1 cellular context compared by ENCODE assay signal in genomic region chr2:75865702-75866101, GRCh38.
TF ChIP-seq lines count a peak whose summit lies in the region.

No MANE protein-coding gene starts in this region.

TF ChIP-seq in HepG2, 621 proteins besides CTCF, POLR2A, EP300 and RAD21 (continues in another document):
- TF ChIP-seq ARID5B (CRISPR knock-in tag; IDR thresholded peaks at IDR 0.05) = peak; percentile 44; the same call in 1 of the 2 replicates
- TF ChIP-seq SSRP1 (CRISPR knock-in tag; IDR thresholded peaks at IDR 0.05) = no peak
- peak; percentile 52 for TF ChIP-seq RXRB (CRISPR knock-in tag; IDR thresholded peaks at IDR 0.05; ENCODE audit: borderline replicate concordance)
- TF ChIP-seq IRF2 (CRISPR knock-in tag; IDR thresholded peaks at IDR 0.05) = no peak
- no peak for TF ChIP-seq SMARCC2 (IDR thresholded peaks at IDR 0.05)
- no peak for TF ChIP-seq AKAP8 (CRISPR knock-in tag; IDR thresholded peaks at IDR 0.05)
- no peak for TF ChIP-seq BRD4 (CRISPR knock-in tag; IDR thresholded peaks at IDR 0.05)
- TF ChIP-seq MIER2 (CRISPR knock-in tag; IDR thresholded peaks at IDR 0.05) = no peak
- TF ChIP-seq FOXA1 (IDR thresholded peaks at IDR 0.05) = no peak
- TF ChIP-seq FOXA1 (CRISPR knock-in tag; IDR thresholded peaks at IDR 0.05) = 0 out of 2 replicates have a peak, but pooled peaks have one; percentile 16
- no peak for TF ChIP-seq MED1 (CRISPR knock-in tag; IDR thresholded peaks at IDR 0.05)
- no peak for TF ChIP-seq FOXM1 (CRISPR knock-in tag; IDR thresholded peaks at IDR 0.05)
- no peak for TF ChIP-seq ZBTB10 (CRISPR knock-in tag; IDR thresholded peaks at IDR 0.05; ENCODE audit: borderline replicate concordance)
- no peak for TF ChIP-seq ZNF816 (CRISPR knock-in tag; IDR thresholded peaks at IDR 0.05; ENCODE audit: borderline replicate concordance)
- TF ChIP-seq ZIK1 (CRISPR knock-in tag; IDR thresholded peaks at IDR 0.05; ENCODE audit: borderline replicate concordance, low read depth) = no peak
- TF ChIP-seq SP5 (CRISPR knock-in tag; IDR thresholded peaks at IDR 0.05; ENCODE audit: borderline replicate concordance, low read depth) = 0 out of 2 replicates have a peak, but pooled peaks have one; percentile 20
- peak; percentile 74 for TF ChIP-seq PAXIP1 (CRISPR knock-in tag; conservative IDR thresholded peaks at IDR 0.05)
- 0 out of 2 replicates have a peak, but pooled peaks have one; percentile 51 for TF ChIP-seq NR2F6 (IDR thresholded peaks at IDR 0.05)
- TF ChIP-seq NR2F6 (CRISPR knock-in tag; IDR thresholded peaks at IDR 0.05) = peak; percentile 40; the same call in 1 of the 2 replicates
- no peak for TF ChIP-seq MLX (CRISPR knock-in tag; IDR thresholded peaks at IDR 0.05)
- TF ChIP-seq TIGD3 (CRISPR knock-in tag; IDR thresholded peaks at IDR 0.05; ENCODE audit: borderline replicate concordance) = no peak
- peak; percentile 65 for TF ChIP-seq ZBTB7B (CRISPR knock-in tag; IDR thresholded peaks at IDR 0.05)
- TF ChIP-seq HNRNPL (IDR thresholded peaks at IDR 0.05; ENCODE audit: low read depth, low read length) = no peak
- TF ChIP-seq ESRRA (CRISPR knock-in tag; IDR thresholded peaks at IDR 0.05; ENCODE audit: low read depth) = peak; percentile 58; the same call in 1 of the 2 replicates
- TF ChIP-seq ZNF441 (CRISPR knock-in tag; IDR thresholded peaks at IDR 0.05; ENCODE audit: borderline replicate concordance) = peak; percentile 72; the same call in 1 of the 2 replicates
- peak; percentile 65; the same call in 1 of the 2 replicates for TF ChIP-seq HNF4G (IDR thresholded peaks at IDR 0.05; ENCODE audit: borderline replicate concordance, low read depth, low read length)
- TF ChIP-seq HNF4G (CRISPR knock-in tag; IDR thresholded peaks at IDR 0.05; ENCODE audit: borderline replicate concordance, low read depth) = peak; percentile 46; the same call in 1 of the 2 replicates
- peak; percentile 81 for TF ChIP-seq ZMYM4 (CRISPR knock-in tag; IDR thresholded peaks at IDR 0.05)
- peak; percentile 85 for TF ChIP-seq ZBTB7A (CRISPR knock-in tag; IDR thresholded peaks at IDR 0.05)
- TF ChIP-seq ZNF124 (CRISPR knock-in tag; IDR thresholded peaks at IDR 0.05) = no peak
- TF ChIP-seq NR2F1 (CRISPR knock-in tag; IDR thresholded peaks at IDR 0.05) = peak in 1 of 2 experiments; percentile 49; a peak in 1 of 4 replicates
- peak; percentile 83 for TF ChIP-seq SRF (IDR thresholded peaks at IDR 0.05; ENCODE audit: low read depth, low read length)
- no peak for TF ChIP-seq HOXA3 (CRISPR knock-in tag; IDR thresholded peaks at IDR 0.05)
- TF ChIP-seq POGZ (CRISPR knock-in tag; IDR thresholded peaks at IDR 0.05) = peak; percentile 58
- peak; percentile 38; the same call in 1 of the 2 replicates for TF ChIP-seq SOX5 (CRISPR knock-in tag; IDR thresholded peaks at IDR 0.05; ENCODE audit: borderline replicate concordance)
- TF ChIP-seq THRA (CRISPR knock-in tag; IDR thresholded peaks at IDR 0.05; ENCODE audit: borderline replicate concordance) = peak; percentile 64; the same call in 1 of the 2 replicates
- TF ChIP-seq ZNF720 (CRISPR knock-in tag; IDR thresholded peaks at IDR 0.05) = no peak
- TF ChIP-seq HNF4A (CRISPR knock-in tag; IDR thresholded peaks at IDR 0.05) = peak; percentile 68
- TF ChIP-seq CSRNP1 (CRISPR knock-in tag; IDR thresholded peaks at IDR 0.05) = no peak
- no peak for TF ChIP-seq ZSCAN20 (CRISPR knock-in tag; IDR thresholded peaks at IDR 0.05; ENCODE audit: borderline replicate concordance)
- TF ChIP-seq REPIN1 (CRISPR knock-in tag; IDR thresholded peaks at IDR 0.05; ENCODE audit: borderline replicate concordance, low read depth) = no peak
